Comparison of ENCODE assay signal across 17 cellular contexts in genomic region chr10:98169379-98169778, GRCh38. TPM values are rescaled to one million over a fixed set of nuclear protein-coding genes. Genes with fewer than 3 reads are reported as not detected.
A peak's percentile ranks its signal among the peaks of the same experiment; 100 is the strongest.
DNase-seq lines count a peak whose midpoint lies in the region; ATAC-seq and TF ChIP-seq lines count a peak whose summit lies in the region.
"Had no signal": no experiment of that assay in that cellular context is flagged by ENCODE, and none has a peak within 500 bp of the region (broad histone marks: within the 10 kb centered on the region; RNA-seq: fewer than 3 reads in every experiment).

No MANE protein-coding gene starts in this region.

- TF ChIP-seq CTCF in VCaP (conservative IDR thresholded peaks at IDR 0.05): no peak
- no peak for TF ChIP-seq CTCF in Calu3 (IDR thresholded peaks at IDR 0.05; ENCODE audit: unreplicated experiment)

- no peak overlapping the region for H3K9ac ChIP-seq in BLaER1 treated with 17β-estradiol and CSF1 and Interleukin-3, amounts not matched to agents 10 nM and 100 nM
- H3K9ac ChIP-seq: SK-N-SH had no signal

- peaks cover 0 to 11% (median 4%) of the 10 kb centered on the region in 11 experiments; a peak in 4 of 22 replicates for H3K9me3 ChIP-seq in BLaER1 treated with 17β-estradiol and CSF1 and Interleukin-3, amounts not matched to agents 10 nM and 100 nM (replicated peaks in 1 of 11)
- H3K9me3 ChIP-seq: Caco-2, SK-N-SH had no signal

- peaks cover 0 to 98% (median 25%) of the 10 kb centered on the region in 11 experiments; a peak in 13 of 22 replicates for H4K20me1 ChIP-seq in BLaER1 treated with 17β-estradiol and CSF1 and Interleukin-3, amounts not matched to agents 10 nM and 100 nM

- H3K27ac Mint-ChIP-seq in Calu3 (ENCODE audit: unreplicated experiment): no peak overlapping the region
- H3K27ac Mint-ChIP-seq: CD14-positive monocyte; HFFc6; T-helper 1 cell treated with Interleukin-12 subunit alpha and Interleukin-12 subunit beta and Interleukin-4 antibody, amounts not matched to agents 30 μg/mL and 1 μg/mL, for 36 hours had no signal

- ATAC-seq in GM18907 (IDR thresholded peaks at IDR 0.05; ENCODE audit: unreplicated experiment): peak; percentile 33
- peak; percentile 43 for ATAC-seq in HG02870 (IDR thresholded peaks at IDR 0.05; ENCODE audit: unreplicated experiment)

- no peaks in the 10 kb centered on the region for H3K27me3 ChIP-seq in BLaER1 treated with 17β-estradiol and CSF1 and Interleukin-3, amounts not matched to agents 10 nM and 100 nM

- no peaks in the 10 kb centered on the region for H3K27me3 Mint-ChIP-seq in Calu3 (ENCODE audit: unreplicated experiment)

- intact Hi-C loops in Calu3 (cut with micrococcal nuclease; ENCODE audit: unreplicated experiment): no loop called here

- no peak for DNase-seq in NCI-H345 treated with DMSO at 0.1 percent for 48 hours (lab: John Stamatoyannopoulos, UW; ENCODE audit: unreplicated experiment)
- DNase-seq in stimulated activated CD4-positive, alpha-beta T cell treated with anti-CD3 and anti-CD28 coated beads, Interleukin-2, amount 100 ng/mL, for 48 hours: no peak
- DNase-seq in Calu3: no peak
- no peak for DNase-seq in NCI-H446 (lab: John Stamatoyannopoulos, UW)
- DNase-seq: Caco-2, DMS79, HFFc6, NCI-H1417, NCI-H2029, NCI-H524, SK-N-SH had no signal

- H3K4me1 Mint-ChIP-seq in Calu3 (ENCODE audit: low read depth, unreplicated experiment): no peaks in the 10 kb centered on the region
- H3K4me1 Mint-ChIP-seq: CD14-positive monocyte had no signal

- H3K4me1 ChIP-seq in BLaER1 treated with 17β-estradiol and CSF1 and Interleukin-3, amounts not matched to agents 10 nM and 100 nM: peaks cover 27 to 96% (median 87%) of the 10 kb centered on the region in 10 experiments
- H3K4me1 ChIP-seq: Caco-2 had no signal

- no peak overlapping the region for H3K4me3 ChIP-seq in BLaER1 treated with 17β-estradiol and CSF1 and Interleukin-3, amounts not matched to agents 10 nM and 100 nM

- H3K36me3 Mint-ChIP-seq in Calu3 (ENCODE audit: insufficient read depth, unreplicated experiment): no peaks in the 10 kb centered on the region

- peaks cover 27 to 90% (median 56%) of the 10 kb centered on the region in 11 experiments for H3K36me3 ChIP-seq in BLaER1 treated with 17β-estradiol and CSF1 and Interleukin-3, amounts not matched to agents 10 nM and 100 nM

- H3K4me3 Mint-ChIP-seq in Calu3 (ENCODE audit: low read depth, unreplicated experiment): no peak overlapping the region
- H3K4me3 Mint-ChIP-seq: CD14-positive monocyte; HFFc6; T-helper 1 cell treated with Interleukin-12 subunit alpha and Interleukin-12 subunit beta and Interleukin-4 antibody, amounts not matched to agents 30 μg/mL and 1 μg/mL, for 36 hours had no signal

- CTCF ChIA-PET in Calu3 (lab: Charles Lee): interaction anchor here (0.7 kb wide), 1 partner anchor 119 kb away, joined by 4 read pairs; no protein-coding TSS in a partner anchor

- no peaks in the 10 kb centered on the region for H3K9me3 Mint-ChIP-seq in Calu3 (ENCODE audit: low read depth, unreplicated experiment)
- H3K9me3 Mint-ChIP-seq: CD14-positive monocyte; HFFc6; T-helper 1 cell treated with Interleukin-12 subunit alpha and Interleukin-12 subunit beta and Interleukin-4 antibody, amounts not matched to agents 30 μg/mL and 1 μg/mL, for 36 hours had no signal

- BruUV-seq in Calu3 (replicated peaks; lab: Mats Ljungman, UMichigan): no TSS peak

- peak overlapping the region in 8 of 11 experiments; percentile 55 to 87 (median 76); a peak in 16 of 22 replicates for H3K4me2 ChIP-seq in BLaER1 treated with 17β-estradiol and CSF1 and Interleukin-3, amounts not matched to agents 10 nM and 100 nM
- H3K4me2 ChIP-seq: SK-N-SH had no signal

- peak overlapping the region in 3 of 11 experiments; percentile 9 to 59 (median 51); a peak in 3 of 22 replicates for H3K27ac ChIP-seq in BLaER1 treated with 17β-estradiol and CSF1 and Interleukin-3, amounts not matched to agents 10 nM and 100 nM
- peak overlapping the region; percentile 57 for H3K27ac ChIP-seq in VCaP

RNA-seq across cellular contexts. Expression of gene R3HCC1L, which starts 34.9 kb away (rescaled TPM):
- total RNA-seq in Calu3 (2022): 11.8 and 12.4 TPM in 2 replicates
